In genomic region chr5:149283611-149284480, GRCh38 we compare ENCODE assay signal across 14 cellular contexts. TPM values are rescaled to one million over a fixed set of nuclear protein-coding genes. Genes with fewer than 3 reads are reported as not detected.
DNase-seq lines count a peak whose midpoint lies in the region; ATAC-seq, FAIRE-seq and TF ChIP-seq lines count a peak whose summit lies in the region.
"Had no signal": no experiment of that assay in that cellular context is flagged by ENCODE, and none has a peak within 500 bp of the region (broad histone marks: within the 10 kb centered on the region; RNA-seq: fewer than 3 reads in every experiment).

No MANE protein-coding gene starts in this region.

- H3K27me3 ChIP-seq in bronchial epithelial cell (ENCODE audit: control insufficient read depth, insufficient read depth, low read length) (no peaks in the 10 kb centered on the region), adrenal gland (no peaks in the 10 kb centered on the region)
- H3K27me3 ChIP-seq: neutrophil had no signal

- no peak for TF ChIP-seq CTCF in bronchial epithelial cell (IDR thresholded peaks at IDR 0.05; ENCODE audit: insufficient read depth, low read length, severe bottlenecking)
- no peak for TF ChIP-seq CTCF in adrenal gland (IDR thresholded peaks at IDR 0.05)

- no peak for FAIRE-seq in bronchial epithelial cell (lab: Jason Lieb, UNC)
- FAIRE-seq: H1 had no signal

- 75 to 79% (median 77%) methylated on average over 11 of the region's 11 CpGs for WGBS in adrenal gland, 4 donors

- H3K36me3 ChIP-seq in bronchial epithelial cell (ENCODE audit: control insufficient read depth, insufficient read depth, low read length) = no peaks in the 10 kb centered on the region
- H3K36me3 ChIP-seq in adrenal gland (replicated peaks in 1 of 2) = no peaks in the 10 kb centered on the region
- H3K36me3 ChIP-seq: neutrophil had no signal

- H3K4me3 ChIP-seq in bronchial epithelial cell (ENCODE audit: low read depth, low read length) = no peak overlapping the region
- no peak overlapping the region for H3K4me3 ChIP-seq in adrenal gland

- peak; percentile 28 for DNase-seq in COLO668 (lab: John Stamatoyannopoulos, UW; ENCODE audit: unreplicated experiment)
- DNase-seq in NCI-H187 (lab: John Stamatoyannopoulos, UW) = peak; percentile 50 to 66
- DNase-seq in bronchial epithelial cell (ENCODE audit: low read depth) = peak; percentile 58
- peak; percentile 83 for DNase-seq in myocyte (ENCODE audit: low read depth)
- no peak for DNase-seq in NOMO-1 (lab: John Stamatoyannopoulos, UW; ENCODE audit: unreplicated experiment in 2 of 2)
- no peak for DNase-seq in adrenal gland
- no peak for DNase-seq in LoVo (ENCODE audit: low spot score)
- DNase-seq: activated CD4-positive, alpha-beta T cell treated with anti-CD3 and anti-CD28 coated beads for 36 hours; NCI-H524 treated with DMSO at 0.1 percent for 48 hours had no signal

- no peaks in the 10 kb centered on the region for H3K4me1 ChIP-seq in adrenal gland (replicated peaks in 1 of 2)

- TF ChIP-seq POLR2A in adrenal gland (IDR thresholded peaks at IDR 0.05) = no peak

- no peaks in the 10 kb centered on the region for H3K9me3 ChIP-seq in adrenal gland (replicated peaks in 1 of 3)
- H3K9me3 ChIP-seq: neutrophil had no signal

- H3K27ac ChIP-seq in adrenal gland = peak overlapping the region in 2 of 5 donors; percentile 32 to 70
- H3K27ac ChIP-seq: neutrophil had no signal

- intact Hi-C loops in adrenal gland (cut with DNase I) = no loop called here

- no peak for ATAC-seq in GM19395 (IDR thresholded peaks at IDR 0.05; ENCODE audit: unreplicated experiment)
- ATAC-seq: activated CD4-positive, alpha-beta T cell treated with anti-CD3 and anti-CD28 coated beads for 36 hours; stimulated activated memory B cell treated with anti-CD40 and anti-IgM and Interleukin-4, amounts not matched to agents 10 μg/mL and 1 μg/mL and 100 μg/mL, for 72 hours had no signal

RNA-seq across cellular contexts. Expression of gene AFAP1L1, which starts 12.2 kb away (rescaled TPM):
- total RNA-seq in bronchial epithelial cell (17.4 and 21.9 TPM in 2 replicates), myocyte (136 and 239 TPM in 2 replicates), adrenal gland (10 to 100 TPM in 3 of 8 donors, 1 to 10 TPM in 5; 6.2 to 13.4 (median 9.7) TPM)
- 44.8 TPM for polyA plus RNA-seq in myocyte (2012)
- 10 to 100 TPM in 1 of 3 donors, 1 to 10 TPM in 2; 4.3 to 13.4 (median 5.2) TPM for polyA plus RNA-seq in adrenal gland
- total RNA-seq: activated T-helper 1 cell treated with anti-CD3 and anti-CD28 coated beads, Interleukin-12 subunit alpha, Interleukin-12 subunit beta, Interleukin-2, Interleukin-4 antibody, amounts not matched to agents 30 ng/mL and 10 ng/mL and 1 ng/mL, durations not matched to agents 14 hours and 24 hours and 36 hours had no signal

Comparison
In these comparisons a context has a peak if more than half of its experiments do, and no peak if none do; other contexts are left out.
1. DNase-seq: peak in COLO668 (single experiment), NCI-H187 (2 of 2), bronchial epithelial cell (single experiment) and myocyte (single experiment); none in NOMO-1 (0 of 2), adrenal gland (0 of 7) and LoVo (single experiment).